Comparison of ENCODE assay signal across 21 cellular contexts in the genomic region with DNA sequence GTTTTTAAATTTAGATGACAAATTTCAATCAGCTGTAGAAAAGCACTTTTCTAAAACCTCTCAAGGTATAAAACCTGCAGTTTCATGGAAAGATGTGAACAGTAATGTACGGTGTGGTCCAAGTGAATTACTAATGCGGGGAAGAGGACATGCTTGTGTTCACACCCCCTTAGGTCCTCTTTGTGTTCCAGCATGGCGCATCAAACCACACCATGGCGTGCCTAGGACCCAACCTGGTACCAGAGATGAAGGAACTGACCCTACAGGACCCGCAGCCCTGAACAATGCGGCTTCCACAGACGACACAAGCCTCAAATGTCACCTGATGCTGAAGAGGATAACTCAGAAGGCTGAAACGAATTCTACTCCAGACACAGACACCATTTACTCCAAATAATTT.
"Had no signal": no experiment of that assay in that cellular context is flagged by ENCODE, and none has a peak within 500 bp of the region (broad histone marks: within the 10 kb centered on the region; RNA-seq: fewer than 3 reads in every experiment).

No MANE protein-coding gene starts in this region.

- H3K27me3 Mint-ChIP-seq: memory B cell, naive B cell had no signal

- ATAC-seq: left cardiac atrium; lower lobe of right lung; psoas muscle; right lobe of liver; stimulated activated effector memory CD8-positive, alpha-beta T cell treated with anti-CD3 and anti-CD28 coated beads, Interleukin-12 subunit alpha, Interleukin-12 subunit beta, amount 100 ng/mL, for 72 hours; stimulated activated naive CD8-positive, alpha-beta T cell treated with anti-CD3 and anti-CD28 coated beads, Interleukin-15, Interleukin-2, amounts not matched to agents 100 U/mL and 50 U/mL, for 24 hours had no signal

- H3K4me3 Mint-ChIP-seq: memory B cell; naive B cell; nephron; stimulated activated effector memory CD8-positive, alpha-beta T cell treated with anti-CD3 and anti-CD28 coated beads, Interleukin-12 subunit alpha, Interleukin-12 subunit beta, amount 100 ng/mL, for 72 hours had no signal

- H3K9me3 ChIP-seq: colonic mucosa, esophagus squamous epithelium, left ventricle myocardium inferior, lower lobe of right lung, psoas muscle, right lobe of liver, suprapubic skin, transverse colon had no signal

- H3K36me3 Mint-ChIP-seq: naive B cell; stimulated activated effector memory CD8-positive, alpha-beta T cell treated with anti-CD3 and anti-CD28 coated beads, Interleukin-12 subunit alpha, Interleukin-12 subunit beta, amount 100 ng/mL, for 72 hours had no signal

- H3K4me1 ChIP-seq: colonic mucosa, psoas muscle, right lobe of liver, transverse colon had no signal

- H3K27ac ChIP-seq: colonic mucosa, esophagus squamous epithelium, lower lobe of right lung, psoas muscle, right lobe of liver, suprapubic skin, transverse colon had no signal

- H3K36me3 ChIP-seq: colonic mucosa, esophagus squamous epithelium, left ventricle myocardium inferior, lower lobe of right lung, right lobe of liver, suprapubic skin, transverse colon had no signal

- H3K27ac Mint-ChIP-seq: memory B cell; stimulated activated effector memory CD8-positive, alpha-beta T cell treated with anti-CD3 and anti-CD28 coated beads, Interleukin-12 subunit alpha, Interleukin-12 subunit beta, amount 100 ng/mL, for 72 hours had no signal

- H3K4me3 ChIP-seq: colonic mucosa, esophagus squamous epithelium, left ventricle myocardium inferior, lower lobe of right lung, psoas muscle, right lobe of liver, suprapubic skin, transverse colon had no signal

- DNase-seq: colonic mucosa; dermis blood vessel endothelial cell; esophagus squamous epithelium; foreskin fibroblast; kidney; left cardiac atrium; left ventricle myocardium inferior; lower lobe of right lung; naive B cell; occipital lobe; psoas muscle; retina; right lobe of liver; stimulated activated CD4-positive, alpha-beta T cell treated with anti-CD3 and anti-CD28 coated beads, Interleukin-4, amount 100 ng/mL, for 1 hour; stimulated activated CD8-positive, alpha-beta memory T cell treated with anti-CD3 and anti-CD28 coated beads, Interleukin-4, amount 100 ng/mL, for 48 hours; stimulated activated naive CD8-positive, alpha-beta T cell treated with anti-CD3 and anti-CD28 coated beads, Interleukin-15, Interleukin-2, amounts not matched to agents 100 U/mL and 50 U/mL, for 24 hours; transverse colon had no signal

- H3K9me3 Mint-ChIP-seq: memory B cell; naive B cell; nephron; stimulated activated effector memory CD8-positive, alpha-beta T cell treated with anti-CD3 and anti-CD28 coated beads, Interleukin-12 subunit alpha, Interleukin-12 subunit beta, amount 100 ng/mL, for 72 hours had no signal

- H3K27me3 ChIP-seq: colonic mucosa, esophagus squamous epithelium, right lobe of liver, suprapubic skin, transverse colon had no signal
